Comparison of ENCODE assay signal across 1 cellular context in the genomic region with DNA sequence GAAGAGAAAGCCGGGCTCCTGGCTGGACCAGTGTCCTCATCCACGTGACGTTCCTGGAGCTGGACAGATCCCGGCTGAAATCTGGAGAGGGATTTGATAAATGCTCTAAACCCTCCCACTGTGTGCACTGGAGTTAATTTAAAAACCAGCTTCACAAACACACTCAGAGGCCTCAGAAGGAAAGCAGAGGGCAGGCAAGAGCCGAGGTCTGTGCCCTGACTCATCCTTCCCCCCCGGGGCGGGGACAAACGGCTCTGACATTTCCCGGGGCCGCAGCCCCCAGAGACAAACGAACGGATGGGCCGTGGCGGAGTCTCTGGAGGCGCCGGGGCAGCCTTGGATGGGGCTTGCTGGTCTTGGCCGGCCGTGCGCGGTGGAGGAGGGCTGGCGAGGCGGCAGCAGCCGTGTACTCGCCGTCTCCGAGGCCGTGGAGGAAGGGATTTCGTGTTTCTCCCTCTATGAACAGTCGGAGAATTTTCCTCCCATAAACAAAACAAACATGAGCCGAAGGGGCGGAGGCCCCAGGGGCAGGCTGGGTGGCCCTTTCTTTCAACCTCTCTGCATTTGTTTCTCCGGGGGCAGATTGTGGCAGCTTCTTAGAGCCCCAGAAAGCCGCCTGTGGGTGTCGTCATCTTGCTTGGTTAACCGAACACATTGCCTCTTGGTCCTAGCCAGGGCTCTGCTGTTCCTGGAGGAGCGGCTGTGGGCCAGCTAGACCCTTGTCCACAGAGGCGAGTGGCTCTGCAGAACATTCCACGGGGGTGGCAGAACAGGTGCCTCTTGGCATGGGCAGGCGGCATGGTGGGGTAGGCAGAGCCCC.
TF ChIP-seq lines count a peak whose summit lies in the region.

No MANE protein-coding gene starts in this region.

TF ChIP-seq in HEK293, 187 proteins besides CTCF, POLR2A, EP300 and RAD21 (continued from another document):
- TF ChIP-seq ZNF654 (tag by site-specific recombination; IDR thresholded peaks at IDR 0.05; ENCODE audit: low read depth) (peak; percentile 10; the same call in 1 of the 2 replicates), ZFP69B (tag by site-specific recombination; IDR thresholded peaks at IDR 0.05) (no peak), EGR2 (tag by site-specific recombination; IDR thresholded peaks at IDR 0.05; ENCODE audit: low read depth) (peak; percentile 35; the same call in 1 of the 2 replicates), ZNF777 (tag by site-specific recombination; IDR thresholded peaks at IDR 0.05; ENCODE audit: borderline replicate concordance) (no peak), GLIS1 (tag by site-specific recombination; IDR thresholded peaks at IDR 0.05) (peak; percentile 76), ZEB2 (tag by site-specific recombination; IDR thresholded peaks at IDR 0.05) (peak; percentile 59), GLI4 (tag by site-specific recombination; IDR thresholded peaks at IDR 0.05) (no peak), ZNF423 (tag by site-specific recombination; IDR thresholded peaks at IDR 0.05) (no peak), ZNF555 (tag by site-specific recombination; conservative IDR thresholded peaks at IDR 0.05) (no peak), ZBTB1 (tag by site-specific recombination; IDR thresholded peaks at IDR 0.05) (no peak), ZNF549 (tag by site-specific recombination; IDR thresholded peaks at IDR 0.05) (no peak), ZNF600 (tag by site-specific recombination; IDR thresholded peaks at IDR 0.05) (peak; percentile 66; the same call in 1 of the 2 replicates), ZBTB20 (tag by site-specific recombination; IDR thresholded peaks at IDR 0.05) (peak; percentile 41; the same call in 1 of the 2 replicates), BCL11B (tag by site-specific recombination; IDR thresholded peaks at IDR 0.05; ENCODE audit: low read depth) (no peak), ZIC2 (tag by site-specific recombination; IDR thresholded peaks at IDR 0.05) (peak; percentile 80), ZFHX2 (tag by site-specific recombination; conservative IDR thresholded peaks at IDR 0.05) (peak; percentile 55; the same call in 1 of the 2 replicates), ZNF366 (tag by site-specific recombination; conservative IDR thresholded peaks at IDR 0.05) (no peak), ZNF202 (tag by site-specific recombination; IDR thresholded peaks at IDR 0.05; ENCODE audit: borderline replicate concordance) (no peak), REST (tag by site-specific recombination; IDR thresholded peaks at IDR 0.05) (peak; percentile 89), ZNF280D (tag by site-specific recombination; IDR thresholded peaks at IDR 0.05) (no peak), ZNF19 (tag by site-specific recombination; IDR thresholded peaks at IDR 0.05; ENCODE audit: low read depth) (no peak), MEIS1 (CRISPR knock-in tag; IDR thresholded peaks at IDR 0.05; ENCODE audit: borderline replicate concordance) (no peak), SP3 (tag by site-specific recombination; IDR thresholded peaks at IDR 0.05) (no peak), ZNF426 (tag by site-specific recombination; IDR thresholded peaks at IDR 0.05) (no peak), ZNF548 (tag by site-specific recombination; IDR thresholded peaks at IDR 0.05) (no peak), ZBTB17 (tag by site-specific recombination; IDR thresholded peaks at IDR 0.05) (peak; percentile 46; the same call in 1 of the 2 replicates), TRIM28 (IDR thresholded peaks at IDR 0.05; ENCODE audit: borderline replicate concordance, low read length) (peak; percentile 75; the same call in 1 of the 2 replicates), ZFP41 (tag by site-specific recombination; IDR thresholded peaks at IDR 0.05; ENCODE audit: borderline replicate concordance) (no peak), ZBTB8A (tag by site-specific recombination; IDR thresholded peaks at IDR 0.05) (no peak)
- TF ChIP-seq, protein P1, sequence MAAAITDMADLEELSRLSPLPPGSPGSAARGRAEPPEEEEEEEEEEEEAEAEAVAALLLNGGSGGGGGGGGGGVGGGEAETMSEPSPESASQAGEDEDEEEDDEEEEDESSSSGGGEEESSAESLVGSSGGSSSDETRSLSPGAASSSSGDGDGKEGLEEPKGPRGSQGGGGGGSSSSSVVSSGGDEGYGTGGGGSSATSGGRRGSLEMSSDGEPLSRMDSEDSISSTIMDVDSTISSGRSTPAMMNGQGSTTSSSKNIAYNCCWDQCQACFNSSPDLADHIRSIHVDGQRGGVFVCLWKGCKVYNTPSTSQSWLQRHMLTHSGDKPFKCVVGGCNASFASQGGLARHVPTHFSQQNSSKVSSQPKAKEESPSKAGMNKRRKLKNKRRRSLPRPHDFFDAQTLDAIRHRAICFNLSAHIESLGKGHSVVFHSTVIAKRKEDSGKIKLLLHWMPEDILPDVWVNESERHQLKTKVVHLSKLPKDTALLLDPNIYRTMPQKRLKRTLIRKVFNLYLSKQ (tag by site-specific recombination; IDR thresholded peaks at IDR 0.05; ENCODE audit: borderline replicate concordance) = no peak
- TF ChIP-seq, protein P2, sequence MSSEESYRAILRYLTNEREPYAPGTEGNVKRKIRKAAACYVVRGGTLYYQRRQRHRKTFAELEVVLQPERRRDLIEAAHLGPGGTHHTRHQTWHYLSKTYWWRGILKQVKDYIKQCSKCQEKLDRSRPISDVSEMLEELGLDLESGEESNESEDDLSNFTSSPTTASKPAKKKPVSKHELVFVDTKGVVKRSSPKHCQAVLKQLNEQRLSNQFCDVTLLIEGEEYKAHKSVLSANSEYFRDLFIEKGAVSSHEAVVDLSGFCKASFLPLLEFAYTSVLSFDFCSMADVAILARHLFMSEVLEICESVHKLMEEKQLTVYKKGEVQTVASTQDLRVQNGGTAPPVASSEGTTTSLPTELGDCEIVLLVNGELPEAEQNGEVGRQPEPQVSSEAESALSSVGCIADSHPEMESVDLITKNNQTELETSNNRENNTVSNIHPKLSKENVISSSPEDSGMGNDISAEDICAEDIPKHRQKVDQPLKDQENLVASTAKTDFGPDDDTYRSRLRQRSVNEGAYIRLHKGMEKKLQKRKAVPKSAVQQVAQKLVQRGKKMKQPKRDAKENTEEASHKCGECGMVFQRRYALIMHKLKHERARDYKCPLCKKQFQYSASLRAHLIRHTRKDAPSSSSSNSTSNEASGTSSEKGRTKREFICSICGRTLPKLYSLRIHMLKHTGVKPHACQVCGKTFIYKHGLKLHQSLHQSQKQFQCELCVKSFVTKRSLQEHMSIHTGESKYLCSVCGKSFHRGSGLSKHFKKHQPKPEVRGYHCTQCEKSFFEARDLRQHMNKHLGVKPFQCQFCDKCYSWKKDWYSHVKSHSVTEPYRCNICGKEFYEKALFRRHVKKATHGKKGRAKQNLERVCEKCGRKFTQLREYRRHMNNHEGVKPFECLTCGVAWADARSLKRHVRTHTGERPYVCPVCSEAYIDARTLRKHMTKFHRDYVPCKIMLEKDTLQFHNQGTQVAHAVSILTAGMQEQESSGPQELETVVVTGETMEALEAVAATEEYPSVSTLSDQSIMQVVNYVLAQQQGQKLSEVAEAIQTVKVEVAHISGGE (tag by site-specific recombination; conservative IDR thresholded peaks at IDR 0.05; ENCODE audit: low read depth) = peak; percentile 40; the same call in 1 of the 2 replicates
- TF ChIP-seq, protein P3, sequence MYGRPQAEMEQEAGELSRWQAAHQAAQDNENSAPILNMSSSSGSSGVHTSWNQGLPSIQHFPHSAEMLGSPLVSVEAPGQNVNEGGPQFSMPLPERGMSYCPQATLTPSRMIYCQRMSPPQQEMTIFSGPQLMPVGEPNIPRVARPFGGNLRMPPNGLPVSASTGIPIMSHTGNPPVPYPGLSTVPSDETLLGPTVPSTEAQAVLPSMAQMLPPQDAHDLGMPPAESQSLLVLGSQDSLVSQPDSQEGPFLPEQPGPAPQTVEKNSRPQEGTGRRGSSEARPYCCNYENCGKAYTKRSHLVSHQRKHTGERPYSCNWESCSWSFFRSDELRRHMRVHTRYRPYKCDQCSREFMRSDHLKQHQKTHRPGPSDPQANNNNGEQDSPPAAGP (tag by site-specific recombination; IDR thresholded peaks at IDR 0.05) = 0 out of 2 replicates have a peak, but pooled peaks have one; percentile 35
- TF ChIP-seq, protein P4, sequence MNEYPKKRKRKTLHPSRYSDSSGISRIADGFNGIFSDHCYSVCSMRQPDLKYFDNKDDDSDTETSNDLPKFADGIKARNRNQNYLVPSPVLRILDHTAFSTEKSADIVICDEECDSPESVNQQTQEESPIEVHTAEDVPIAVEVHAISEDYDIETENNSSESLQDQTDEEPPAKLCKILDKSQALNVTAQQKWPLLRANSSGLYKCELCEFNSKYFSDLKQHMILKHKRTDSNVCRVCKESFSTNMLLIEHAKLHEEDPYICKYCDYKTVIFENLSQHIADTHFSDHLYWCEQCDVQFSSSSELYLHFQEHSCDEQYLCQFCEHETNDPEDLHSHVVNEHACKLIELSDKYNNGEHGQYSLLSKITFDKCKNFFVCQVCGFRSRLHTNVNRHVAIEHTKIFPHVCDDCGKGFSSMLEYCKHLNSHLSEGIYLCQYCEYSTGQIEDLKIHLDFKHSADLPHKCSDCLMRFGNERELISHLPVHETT (tag by site-specific recombination; IDR thresholded peaks at IDR 0.05) = no peak
